1 cellular context compared by ENCODE assay signal in the genomic region with DNA sequence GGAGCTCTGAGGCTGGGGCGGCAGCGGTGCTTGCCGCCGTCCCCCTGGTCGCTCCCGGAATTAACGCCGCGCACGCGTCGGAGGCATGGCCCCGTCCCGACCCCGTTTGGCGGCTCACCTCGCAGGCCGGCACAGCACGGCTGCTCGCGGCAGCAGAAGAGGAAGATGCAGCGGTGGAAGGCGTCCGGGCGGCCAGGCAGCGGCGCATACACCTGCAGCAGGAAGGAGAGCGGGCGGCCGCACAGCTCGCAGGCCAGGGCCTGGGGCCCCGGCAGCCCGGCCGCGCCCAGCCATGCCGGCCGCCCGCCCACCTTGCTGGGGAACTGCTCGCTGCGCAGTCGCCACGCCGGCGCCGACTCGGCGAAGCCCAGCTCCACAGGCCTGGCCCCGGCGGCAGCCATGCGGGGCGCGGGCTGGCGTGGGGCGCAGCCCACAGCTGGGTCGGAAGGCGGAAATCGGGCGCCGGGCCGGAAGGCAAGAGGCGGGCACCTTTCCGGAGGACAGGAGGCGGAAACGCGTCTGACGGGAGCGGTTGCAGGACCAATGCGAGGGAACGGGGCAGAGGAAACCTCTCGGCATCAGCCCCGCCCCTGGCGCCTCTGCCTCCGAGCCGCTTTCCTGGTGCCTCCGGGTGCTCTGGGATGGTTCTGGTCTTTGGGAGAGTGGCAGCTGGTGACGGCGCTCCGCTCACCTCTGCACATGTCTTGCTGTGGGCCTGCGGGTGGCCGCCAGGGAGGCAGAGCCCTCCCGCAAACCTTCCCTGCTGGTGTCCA.
TF ChIP-seq lines count a peak whose summit lies in the region.

A gene with protein sequence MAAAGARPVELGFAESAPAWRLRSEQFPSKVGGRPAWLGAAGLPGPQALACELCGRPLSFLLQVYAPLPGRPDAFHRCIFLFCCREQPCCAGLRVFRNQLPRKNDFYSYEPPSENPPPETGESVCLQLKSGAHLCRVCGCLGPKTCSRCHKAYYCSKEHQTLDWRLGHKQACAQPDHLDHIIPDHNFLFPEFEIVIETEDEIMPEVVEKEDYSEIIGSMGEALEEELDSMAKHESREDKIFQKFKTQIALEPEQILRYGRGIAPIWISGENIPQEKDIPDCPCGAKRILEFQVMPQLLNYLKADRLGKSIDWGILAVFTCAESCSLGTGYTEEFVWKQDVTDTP (minus strand): TSS at position 457 of the 773 bp plus-strand sequence. CDS start 56 bp downstream, at position 401.

TF ChIP-seq in HepG2, 621 proteins besides CTCF, POLR2A, EP300 and RAD21 (continued from another document and continues in another):
- TF ChIP-seq, protein P1, sequence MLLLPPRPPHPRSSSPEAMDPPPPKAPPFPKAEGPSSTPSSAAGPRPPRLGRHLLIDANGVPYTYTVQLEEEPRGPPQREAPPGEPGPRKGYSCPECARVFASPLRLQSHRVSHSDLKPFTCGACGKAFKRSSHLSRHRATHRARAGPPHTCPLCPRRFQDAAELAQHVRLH (CRISPR knock-in tag; IDR thresholded peaks at IDR 0.05; ENCODE audit: borderline replicate concordance, low read depth), result peak; percentile 55; the same call in 1 of the 2 replicates
- TF ChIP-seq ZNF792 (CRISPR knock-in tag; IDR thresholded peaks at IDR 0.05), result peak; percentile 49; the same call in 1 of the 2 replicates
- TF ChIP-seq ZNF672 (CRISPR knock-in tag; IDR thresholded peaks at IDR 0.05), result no peak
- TF ChIP-seq, protein P2, sequence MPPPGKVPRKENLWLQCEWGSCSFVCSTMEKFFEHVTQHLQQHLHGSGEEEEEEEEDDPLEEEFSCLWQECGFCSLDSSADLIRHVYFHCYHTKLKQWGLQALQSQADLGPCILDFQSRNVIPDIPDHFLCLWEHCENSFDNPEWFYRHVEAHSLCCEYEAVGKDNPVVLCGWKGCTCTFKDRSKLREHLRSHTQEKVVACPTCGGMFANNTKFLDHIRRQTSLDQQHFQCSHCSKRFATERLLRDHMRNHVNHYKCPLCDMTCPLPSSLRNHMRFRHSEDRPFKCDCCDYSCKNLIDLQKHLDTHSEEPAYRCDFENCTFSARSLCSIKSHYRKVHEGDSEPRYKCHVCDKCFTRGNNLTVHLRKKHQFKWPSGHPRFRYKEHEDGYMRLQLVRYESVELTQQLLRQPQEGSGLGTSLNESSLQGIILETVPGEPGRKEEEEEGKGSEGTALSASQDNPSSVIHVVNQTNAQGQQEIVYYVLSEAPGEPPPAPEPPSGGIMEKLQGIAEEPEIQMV (CRISPR knock-in tag; IDR thresholded peaks at IDR 0.05; ENCODE audit: low read depth), result no peak
- TF ChIP-seq, protein P3, sequence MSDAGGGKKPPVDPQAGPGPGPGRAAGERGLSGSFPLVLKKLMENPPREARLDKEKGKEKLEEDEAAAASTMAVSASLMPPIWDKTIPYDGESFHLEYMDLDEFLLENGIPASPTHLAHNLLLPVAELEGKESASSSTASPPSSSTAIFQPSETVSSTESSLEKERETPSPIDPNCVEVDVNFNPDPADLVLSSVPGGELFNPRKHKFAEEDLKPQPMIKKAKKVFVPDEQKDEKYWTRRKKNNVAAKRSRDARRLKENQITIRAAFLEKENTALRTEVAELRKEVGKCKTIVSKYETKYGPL (CRISPR knock-in tag; IDR thresholded peaks at IDR 0.05), result peak; percentile 71; the same call in 1 of the 2 replicates
- peak; percentile 87 for TF ChIP-seq POLR2AphosphoS5 (IDR thresholded peaks at IDR 0.05; ENCODE audit: low read depth, low read length)
- TF ChIP-seq FOXJ3 (CRISPR knock-in tag; IDR thresholded peaks at IDR 0.05; ENCODE audit: borderline replicate concordance), result peak; percentile 42; the same call in 1 of the 2 replicates
- TF ChIP-seq ZNF407 (CRISPR knock-in tag; IDR thresholded peaks at IDR 0.05; ENCODE audit: not compliant biosample characterization), result no peak
- 0 out of 2 replicates have a peak, but pooled peaks have one; percentile 45 for TF ChIP-seq ONECUT2 (CRISPR knock-in tag; IDR thresholded peaks at IDR 0.05)
- TF ChIP-seq NR2F2 (IDR thresholded peaks at IDR 0.05; ENCODE audit: borderline replicate concordance, low read depth), result peak; percentile 19; the same call in 1 of the 2 replicates
- TF ChIP-seq, protein P4, sequence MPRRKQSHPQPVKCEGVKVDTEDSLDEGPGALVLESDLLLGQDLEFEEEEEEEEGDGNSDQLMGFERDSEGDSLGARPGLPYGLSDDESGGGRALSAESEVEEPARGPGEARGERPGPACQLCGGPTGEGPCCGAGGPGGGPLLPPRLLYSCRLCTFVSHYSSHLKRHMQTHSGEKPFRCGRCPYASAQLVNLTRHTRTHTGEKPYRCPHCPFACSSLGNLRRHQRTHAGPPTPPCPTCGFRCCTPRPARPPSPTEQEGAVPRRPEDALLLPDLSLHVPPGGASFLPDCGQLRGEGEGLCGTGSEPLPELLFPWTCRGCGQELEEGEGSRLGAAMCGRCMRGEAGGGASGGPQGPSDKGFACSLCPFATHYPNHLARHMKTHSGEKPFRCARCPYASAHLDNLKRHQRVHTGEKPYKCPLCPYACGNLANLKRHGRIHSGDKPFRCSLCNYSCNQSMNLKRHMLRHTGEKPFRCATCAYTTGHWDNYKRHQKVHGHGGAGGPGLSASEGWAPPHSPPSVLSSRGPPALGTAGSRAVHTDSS (CRISPR knock-in tag; conservative IDR thresholded peaks at IDR 0.05), result 0 out of 2 replicates have a peak, but pooled peaks have one; percentile 29
- no peak; the same call in 1 of the 2 replicates for TF ChIP-seq ZNF230 (CRISPR knock-in tag; IDR thresholded peaks at IDR 0.05)
- no peak for TF ChIP-seq ZNF337 (CRISPR knock-in tag; IDR thresholded peaks at IDR 0.05; ENCODE audit: borderline replicate concordance, low read depth)
- TF ChIP-seq, protein P5, sequence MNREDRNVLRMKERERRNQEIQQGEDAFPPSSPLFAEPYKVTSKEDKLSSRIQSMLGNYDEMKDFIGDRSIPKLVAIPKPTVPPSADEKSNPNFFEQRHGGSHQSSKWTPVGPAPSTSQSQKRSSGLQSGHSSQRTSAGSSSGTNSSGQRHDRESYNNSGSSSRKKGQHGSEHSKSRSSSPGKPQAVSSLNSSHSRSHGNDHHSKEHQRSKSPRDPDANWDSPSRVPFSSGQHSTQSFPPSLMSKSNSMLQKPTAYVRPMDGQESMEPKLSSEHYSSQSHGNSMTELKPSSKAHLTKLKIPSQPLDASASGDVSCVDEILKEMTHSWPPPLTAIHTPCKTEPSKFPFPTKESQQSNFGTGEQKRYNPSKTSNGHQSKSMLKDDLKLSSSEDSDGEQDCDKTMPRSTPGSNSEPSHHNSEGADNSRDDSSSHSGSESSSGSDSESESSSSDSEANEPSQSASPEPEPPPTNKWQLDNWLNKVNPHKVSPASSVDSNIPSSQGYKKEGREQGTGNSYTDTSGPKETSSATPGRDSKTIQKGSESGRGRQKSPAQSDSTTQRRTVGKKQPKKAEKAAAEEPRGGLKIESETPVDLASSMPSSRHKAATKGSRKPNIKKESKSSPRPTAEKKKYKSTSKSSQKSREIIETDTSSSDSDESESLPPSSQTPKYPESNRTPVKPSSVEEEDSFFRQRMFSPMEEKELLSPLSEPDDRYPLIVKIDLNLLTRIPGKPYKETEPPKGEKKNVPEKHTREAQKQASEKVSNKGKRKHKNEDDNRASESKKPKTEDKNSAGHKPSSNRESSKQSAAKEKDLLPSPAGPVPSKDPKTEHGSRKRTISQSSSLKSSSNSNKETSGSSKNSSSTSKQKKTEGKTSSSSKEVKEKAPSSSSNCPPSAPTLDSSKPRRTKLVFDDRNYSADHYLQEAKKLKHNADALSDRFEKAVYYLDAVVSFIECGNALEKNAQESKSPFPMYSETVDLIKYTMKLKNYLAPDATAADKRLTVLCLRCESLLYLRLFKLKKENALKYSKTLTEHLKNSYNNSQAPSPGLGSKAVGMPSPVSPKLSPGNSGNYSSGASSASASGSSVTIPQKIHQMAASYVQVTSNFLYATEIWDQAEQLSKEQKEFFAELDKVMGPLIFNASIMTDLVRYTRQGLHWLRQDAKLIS (CRISPR knock-in tag; IDR thresholded peaks at IDR 0.05), result no peak
- peak; percentile 27; the same call in 1 of the 2 replicates for TF ChIP-seq ZNF776 (CRISPR knock-in tag; IDR thresholded peaks at IDR 0.05)
- TF ChIP-seq, protein P6, sequence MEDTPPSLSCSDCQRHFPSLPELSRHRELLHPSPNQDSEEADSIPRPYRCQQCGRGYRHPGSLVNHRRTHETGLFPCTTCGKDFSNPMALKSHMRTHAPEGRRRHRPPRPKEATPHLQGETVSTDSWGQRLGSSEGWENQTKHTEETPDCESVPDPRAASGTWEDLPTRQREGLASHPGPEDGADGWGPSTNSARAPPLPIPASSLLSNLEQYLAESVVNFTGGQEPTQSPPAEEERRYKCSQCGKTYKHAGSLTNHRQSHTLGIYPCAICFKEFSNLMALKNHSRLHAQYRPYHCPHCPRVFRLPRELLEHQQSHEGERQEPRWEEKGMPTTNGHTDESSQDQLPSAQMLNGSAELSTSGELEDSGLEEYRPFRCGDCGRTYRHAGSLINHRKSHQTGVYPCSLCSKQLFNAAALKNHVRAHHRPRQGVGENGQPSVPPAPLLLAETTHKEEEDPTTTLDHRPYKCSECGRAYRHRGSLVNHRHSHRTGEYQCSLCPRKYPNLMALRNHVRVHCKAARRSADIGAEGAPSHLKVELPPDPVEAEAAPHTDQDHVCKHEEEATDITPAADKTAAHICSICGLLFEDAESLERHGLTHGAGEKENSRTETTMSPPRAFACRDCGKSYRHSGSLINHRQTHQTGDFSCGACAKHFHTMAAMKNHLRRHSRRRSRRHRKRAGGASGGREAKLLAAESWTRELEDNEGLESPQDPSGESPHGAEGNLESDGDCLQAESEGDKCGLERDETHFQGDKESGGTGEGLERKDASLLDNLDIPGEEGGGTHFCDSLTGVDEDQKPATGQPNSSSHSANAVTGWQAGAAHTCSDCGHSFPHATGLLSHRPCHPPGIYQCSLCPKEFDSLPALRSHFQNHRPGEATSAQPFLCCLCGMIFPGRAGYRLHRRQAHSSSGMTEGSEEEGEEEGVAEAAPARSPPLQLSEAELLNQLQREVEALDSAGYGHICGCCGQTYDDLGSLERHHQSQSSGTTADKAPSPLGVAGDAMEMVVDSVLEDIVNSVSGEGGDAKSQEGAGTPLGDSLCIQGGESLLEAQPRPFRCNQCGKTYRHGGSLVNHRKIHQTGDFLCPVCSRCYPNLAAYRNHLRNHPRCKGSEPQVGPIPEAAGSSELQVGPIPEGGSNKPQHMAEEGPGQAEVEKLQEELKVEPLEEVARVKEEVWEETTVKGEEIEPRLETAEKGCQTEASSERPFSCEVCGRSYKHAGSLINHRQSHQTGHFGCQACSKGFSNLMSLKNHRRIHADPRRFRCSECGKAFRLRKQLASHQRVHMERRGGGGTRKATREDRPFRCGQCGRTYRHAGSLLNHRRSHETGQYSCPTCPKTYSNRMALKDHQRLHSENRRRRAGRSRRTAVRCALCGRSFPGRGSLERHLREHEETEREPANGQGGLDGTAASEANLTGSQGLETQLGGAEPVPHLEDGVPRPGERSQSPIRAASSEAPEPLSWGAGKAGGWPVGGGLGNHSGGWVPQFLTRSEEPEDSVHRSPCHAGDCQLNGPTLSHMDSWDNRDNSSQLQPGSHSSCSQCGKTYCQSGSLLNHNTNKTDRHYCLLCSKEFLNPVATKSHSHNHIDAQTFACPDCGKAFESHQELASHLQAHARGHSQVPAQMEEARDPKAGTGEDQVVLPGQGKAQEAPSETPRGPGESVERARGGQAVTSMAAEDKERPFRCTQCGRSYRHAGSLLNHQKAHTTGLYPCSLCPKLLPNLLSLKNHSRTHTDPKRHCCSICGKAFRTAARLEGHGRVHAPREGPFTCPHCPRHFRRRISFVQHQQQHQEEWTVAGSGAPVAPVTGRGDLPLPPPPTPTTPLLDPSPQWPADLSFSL (CRISPR knock-in tag; IDR thresholded peaks at IDR 0.05), result no peak; the same call in 1 of the 2 replicates
- no peak for TF ChIP-seq SMARCE1 (IDR thresholded peaks at IDR 0.05; ENCODE audit: borderline replicate concordance)
- peak; percentile 13; the same call in 1 of the 2 replicates for TF ChIP-seq ZFP41 (CRISPR knock-in tag; IDR thresholded peaks at IDR 0.05; ENCODE audit: borderline replicate concordance)
- TF ChIP-seq KLF15 (CRISPR knock-in tag; IDR thresholded peaks at IDR 0.05; ENCODE audit: borderline replicate concordance), result 0 out of 2 replicates have a peak, but pooled peaks have one; percentile 18
- no peak for TF ChIP-seq MAFG (CRISPR knock-in tag; IDR thresholded peaks at IDR 0.05)
